Comparison of ENCODE assay signal across 9 cellular contexts in the genomic region with DNA sequence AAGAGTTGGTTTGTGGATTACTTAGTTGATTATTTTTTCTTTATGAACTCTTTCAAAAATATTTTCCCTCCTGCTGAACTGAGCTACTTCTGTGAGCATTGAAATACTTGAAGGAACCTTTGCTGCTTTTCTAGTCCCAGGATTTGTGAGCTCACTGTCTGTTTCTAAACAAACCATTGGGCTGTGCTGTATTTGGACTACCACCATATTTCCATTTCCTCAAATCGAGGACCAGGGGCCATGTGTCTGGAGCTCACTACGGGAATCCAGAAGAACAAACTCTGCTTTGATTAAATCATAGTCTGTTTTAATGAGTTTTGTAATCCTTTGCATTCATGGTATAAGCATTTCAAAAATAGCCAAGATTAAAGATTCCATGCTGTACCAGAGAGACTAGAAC. TPM values are rescaled to one million over a fixed set of nuclear protein-coding genes. Genes with fewer than 3 reads are reported as not detected.
A peak's percentile ranks its signal among the peaks of the same experiment; 100 is the strongest.
DNase-seq lines count a peak whose midpoint lies in the region; ATAC-seq and TF ChIP-seq lines count a peak whose summit lies in the region.
"Had no signal": no experiment of that assay in that cellular context is flagged by ENCODE, and none has a peak within 500 bp of the region (broad histone marks: within the 10 kb centered on the region; RNA-seq: fewer than 3 reads in every experiment).

No MANE protein-coding gene starts in this region.

- H3K36me3 Mint-ChIP-seq in Calu3 (ENCODE audit: insufficient read depth, unreplicated experiment) = peaks cover 61% of the 10 kb centered on the region

- no peak for ATAC-seq in HG03135 (IDR thresholded peaks at IDR 0.05; ENCODE audit: unreplicated experiment)
- no peak for ATAC-seq in GM18520 (IDR thresholded peaks at IDR 0.05; ENCODE audit: unreplicated experiment)

- peaks cover 37% of the 10 kb centered on the region for H3K36me3 ChIP-seq in NT2/D1 (ENCODE audit: insufficient read depth, insufficient read length, low read length)
- no peaks in the 10 kb centered on the region for H3K36me3 ChIP-seq in ectodermal cell (ENCODE audit: control insufficient read depth, insufficient read depth, low read length)
- H3K36me3 ChIP-seq in osteoblast (ENCODE audit: insufficient read depth, low read length) = peaks cover 38% of the 10 kb centered on the region

- H3K27ac ChIP-seq in ectodermal cell (ENCODE audit: insufficient read depth, low read depth, low read length, poor library complexity, severe bottlenecking) (no peak overlapping the region), osteoblast (ENCODE audit: low read depth, low read length) (peak overlapping the region; percentile 95)

- no peaks in the 10 kb centered on the region for H3K9me3 Mint-ChIP-seq in Calu3 (ENCODE audit: low read depth, unreplicated experiment)

- H3K27me3 Mint-ChIP-seq in Calu3 (ENCODE audit: unreplicated experiment) = no peaks in the 10 kb centered on the region

- H3K27me3 ChIP-seq in NT2/D1 (ENCODE audit: insufficient read depth, insufficient read length) (no peaks in the 10 kb centered on the region), ectodermal cell (ENCODE audit: control insufficient read depth, insufficient read depth, low read length, poor library complexity, severe bottlenecking) (peaks cover 6% of the 10 kb centered on the region), osteoblast (ENCODE audit: insufficient read depth, low read length) (no peaks in the 10 kb centered on the region)
- H3K27me3 ChIP-seq: neutrophil had no signal

- 66 to 80% methylated on average over 2 of the region's 2 CpGs for WGBS in ectodermal cell, 2 experiments

- CTCF ChIA-PET in Calu3 (lab: Charles Lee) = interaction anchor here (0.6 to 2.1 kb wide), 5 partner anchors 9 to 1040 kb away, joined by 3 to 7 read pairs (median 4); no protein-coding TSS in a partner anchor

- H3K27ac Mint-ChIP-seq in Calu3 (ENCODE audit: unreplicated experiment) = peak overlapping the region; percentile 86

- H3K4me1 ChIP-seq in NT2/D1 (ENCODE audit: insufficient read depth, insufficient read length) (no peaks in the 10 kb centered on the region), ectodermal cell (ENCODE audit: control insufficient read depth, insufficient read depth, low read length) (peaks cover 8% of the 10 kb centered on the region), osteoblast (ENCODE audit: insufficient read depth, low read length) (peaks cover 23% of the 10 kb centered on the region)

- peaks cover 52% of the 10 kb centered on the region for H3K4me1 Mint-ChIP-seq in Calu3 (ENCODE audit: low read depth, unreplicated experiment)

- peak overlapping the region; percentile 97 for H3K4me3 Mint-ChIP-seq in Calu3 (ENCODE audit: low read depth, unreplicated experiment)

- H3K79me2 ChIP-seq in osteoblast (ENCODE audit: insufficient read depth, low read length) = peaks cover 61% of the 10 kb centered on the region

- H3K9me3 ChIP-seq in NT2/D1 (ENCODE audit: insufficient read depth, low read length) (no peaks in the 10 kb centered on the region), ectodermal cell (ENCODE audit: control insufficient read depth, low read length) (no peaks in the 10 kb centered on the region), osteoblast (ENCODE audit: low read depth, low read length) (no peaks in the 10 kb centered on the region)
- H3K9me3 ChIP-seq: neutrophil had no signal

- no peak for TF ChIP-seq CTCF in Calu3 (IDR thresholded peaks at IDR 0.05; ENCODE audit: unreplicated experiment)
- TF ChIP-seq CTCF in osteoblast (IDR thresholded peaks at IDR 0.05; ENCODE audit: extremely low read depth, low read depth, low read length) = no peak

- H2AFZ ChIP-seq in osteoblast (ENCODE audit: low read length) = no peak overlapping the region

- H3K4me3 ChIP-seq in NT2/D1 (ENCODE audit: insufficient read length, low read depth) = peak overlapping the region; percentile 82
- peak overlapping the region; percentile 65 for H3K4me3 ChIP-seq in ectodermal cell (ENCODE audit: insufficient read depth, low read depth, low read length)
- H3K4me3 ChIP-seq in osteoblast (ENCODE audit: insufficient read depth, low read length) = peak overlapping the region; percentile 93

- H4K20me1 ChIP-seq in osteoblast (ENCODE audit: insufficient read depth, low read length) = no peaks in the 10 kb centered on the region

- H3K9ac ChIP-seq in NT2/D1 (ENCODE audit: insufficient read length, low read depth) = no peak overlapping the region

- DNase-seq in Calu3 = no peak
- DNase-seq in NT2/D1 (ENCODE audit: low read depth, low spot score) = no peak
- DNase-seq in osteoblast (ENCODE audit: insufficient read length, low spot score, missing footprints) = no peak
- no peak for DNase-seq in nucleus accumbens (lab: John Stamatoyannopoulos, UW)
- no peak for DNase-seq in medulla oblongata (ENCODE audit: extremely low spot score)

- no TSS peak for BruUV-seq in Calu3 (replicated peaks; lab: Mats Ljungman, UMichigan)

- intact Hi-C loops in Calu3 (cut with micrococcal nuclease; ENCODE audit: unreplicated experiment) = no loop called here

- peak overlapping the region; percentile 95 for H3K4me2 ChIP-seq in osteoblast (ENCODE audit: insufficient read depth, low read length)

RNA-seq across cellular contexts. Expression of gene MRPL33, which starts 1.3 kb away (rescaled TPM):
- total RNA-seq in Calu3 (2022) = 75.8 and 82.9 TPM in 2 replicates
- 101 TPM for polyA plus RNA-seq in ectodermal cell (2013, experiment 1 of 4)
- polyA plus RNA-seq in ectodermal cell (2013, experiment 2 of 4) = 116 TPM
- polyA plus RNA-seq in ectodermal cell (2013, experiment 3 of 4) = 98.7 TPM
- polyA plus RNA-seq in ectodermal cell (2013, experiment 4 of 4) = 116 TPM
- 63.1 and 105 TPM in 2 replicates for total RNA-seq in osteoblast
